Comparison of ENCODE assay signal across 8 cellular contexts in genomic region chr2:42124051-42124813, GRCh38. TPM values are rescaled to one million over a fixed set of nuclear protein-coding genes. Genes with fewer than 3 reads are reported as not detected.
A peak's percentile ranks its signal among the peaks of the same experiment; 100 is the strongest.
DNase-seq lines count a peak whose midpoint lies in the region; ATAC-seq and TF ChIP-seq lines count a peak whose summit lies in the region.

No MANE protein-coding gene starts in this region.

- no peaks in the 10 kb centered on the region for H3K36me3 ChIP-seq in BLaER1

- H3K4me3 Mint-ChIP-seq in activated naive CD8-positive, alpha-beta T cell: peak overlapping the region; percentile 77

- peak overlapping the region; percentile 40 for H3K4me2 ChIP-seq in BLaER1

- H3K4me3 ChIP-seq in BLaER1 (no peak overlapping the region), dorsolateral prefrontal cortex (no peak overlapping the region)

- H3K36me3 Mint-ChIP-seq in activated naive CD8-positive, alpha-beta T cell: no peaks in the 10 kb centered on the region

- H3K4me1 ChIP-seq in BLaER1: peaks cover 40% of the 10 kb centered on the region

- TF ChIP-seq CTCF in dorsolateral prefrontal cortex (IDR thresholded peaks at IDR 0.05 in 54 of 56, conservative IDR thresholded peaks at IDR 0.05 in 2 of 56; ENCODE audit: low read depth in 1 of 56, partially characterized antibody in 56 of 56): no peak

- no peak overlapping the region for H3K27ac ChIP-seq in BLaER1
- H3K27ac ChIP-seq in dorsolateral prefrontal cortex: no peak overlapping the region

- no peaks in the 10 kb centered on the region for H3K27me3 Mint-ChIP-seq in activated naive CD8-positive, alpha-beta T cell

- intact Hi-C loops in dorsolateral prefrontal cortex (cut with DNase I): no loop called here

- H3K9me3 Mint-ChIP-seq in activated naive CD8-positive, alpha-beta T cell (ENCODE audit: low read depth): no peaks in the 10 kb centered on the region

- H3K27me3 ChIP-seq in BLaER1: no peaks in the 10 kb centered on the region
- H3K27me3 ChIP-seq in dorsolateral prefrontal cortex: no peaks in the 10 kb centered on the region

- peaks cover 67% of the 10 kb centered on the region for H3K4me1 Mint-ChIP-seq in activated naive CD8-positive, alpha-beta T cell (ENCODE audit: low read depth)

- in situ Hi-C loops in G401 (cut with HindIII; ENCODE audit: low sequenced_read_pairs): no loop called here

- H3K9ac ChIP-seq in BLaER1: no peak overlapping the region

- peaks cover 18% of the 10 kb centered on the region for H3K9me3 ChIP-seq in BLaER1

- ATAC-seq in GM19395 (IDR thresholded peaks at IDR 0.05; ENCODE audit: unreplicated experiment) (peak; percentile 58), HG03342 (IDR thresholded peaks at IDR 0.05; ENCODE audit: unreplicated experiment) (peak; percentile 66)

- H3K27ac Mint-ChIP-seq in activated naive CD8-positive, alpha-beta T cell: peak overlapping the region; percentile 83

- DNase-seq in SKM-1 treated with dmso at 0.1 percent for 144 hours (lab: John Stamatoyannopoulos, UW; ENCODE audit: unreplicated experiment) (no peak), NCI-H510A (lab: John Stamatoyannopoulos, UW) (no peak), dorsolateral prefrontal cortex (no peak), G401 (ENCODE audit: low spot score) (no peak)

- no peaks in the 10 kb centered on the region for H4K20me1 ChIP-seq in BLaER1

RNA-seq across cellular contexts. Expression of gene EML4, which starts 44.9 kb away (rescaled TPM):
- 10 to 100 TPM; 14.0 to 28.7 (median 20.0) TPM for total RNA-seq in dorsolateral prefrontal cortex
- total RNA-seq in G401 (2014; rRNA removed; shearing (Covaris generic)): 116 and 156 TPM in 2 replicates
